9 cellular contexts compared by ENCODE assay signal in genomic region chr17:82876149-82876548, GRCh38. TPM values are rescaled to one million over a fixed set of nuclear protein-coding genes. Genes with fewer than 3 reads are reported as not detected.
DNase-seq lines count a peak whose midpoint lies in the region; ATAC-seq, FAIRE-seq and TF ChIP-seq lines count a peak whose summit lies in the region.
"Had no signal": no experiment of that assay in that cellular context is flagged by ENCODE, and none has a peak within 500 bp of the region (broad histone marks: within the 10 kb centered on the region; RNA-seq: fewer than 3 reads in every experiment).

No MANE protein-coding gene starts in this region.

- H3K9ac ChIP-seq in keratinocyte (ENCODE audit: control insufficient read depth, extremely low read depth, insufficient read depth, low read length): peak overlapping the region; percentile 95
- H3K9ac ChIP-seq in neural progenitor cell: no peak overlapping the region

- H3K27me3 ChIP-seq in keratinocyte (ENCODE audit: control insufficient read depth, extremely low read depth, insufficient read depth, low read length) (no peaks in the 10 kb centered on the region), suprapubic skin (no peaks in the 10 kb centered on the region), neural progenitor cell (no peaks in the 10 kb centered on the region)

- peak; percentile 63 for DNase-seq in DMS53 (lab: John Stamatoyannopoulos, UW)
- DNase-seq in DMS53 treated with DMSO at 0.1 percent for 48 hours (lab: John Stamatoyannopoulos, UW; ENCODE audit: unreplicated experiment): no peak
- peak; percentile 24 for DNase-seq in astrocyte of the spinal cord (ENCODE audit: low read depth, low spot score)
- peak; percentile 78 for DNase-seq in keratinocyte (ENCODE audit: low read depth, low spot score)
- no peak for DNase-seq in suprapubic skin (ENCODE audit: low spot score in 2 of 2)
- no peak for DNase-seq in natural killer cell
- DNase-seq in neural progenitor cell (ENCODE audit: low spot score): no peak
- DNase-seq in activated CD8-positive, alpha-beta memory T cell treated with anti-CD3 and anti-CD28 coated beads for 24 hours: no peak

- H4K20me1 ChIP-seq in keratinocyte (ENCODE audit: control insufficient read depth, extremely low read depth, insufficient read depth, low read length): no peaks in the 10 kb centered on the region
- peaks cover 31% of the 10 kb centered on the region for H4K20me1 ChIP-seq in neural progenitor cell (ENCODE audit: low read depth)

- peak overlapping the region; percentile 4 for H2AFZ ChIP-seq in keratinocyte (ENCODE audit: control insufficient read depth, low read length)
- no peak overlapping the region for H2AFZ ChIP-seq in neural progenitor cell (replicated peaks)

- dilution Hi-C loops in keratinocyte (cut with MboI; ENCODE audit: extremely low pct_ligation_motif_present, low sequenced_read_pairs): no loop called here

- intact Hi-C loops in natural killer cell (cut with micrococcal nuclease): no loop called here

- peaks cover 26 to 35% of the 10 kb centered on the region in 2 donors for H3K4me1 Mint-ChIP-seq in natural killer cell
- peaks cover 28% of the 10 kb centered on the region for H3K4me1 Mint-ChIP-seq in neural progenitor cell

- H3K4me3 Mint-ChIP-seq in natural killer cell: no peak overlapping the region
- no peak overlapping the region for H3K4me3 Mint-ChIP-seq in neural progenitor cell

- peaks cover 8 to 16% of the 10 kb centered on the region in 2 experiments for H3K36me3 ChIP-seq in keratinocyte (ENCODE audit: control insufficient read depth in 2 of 2, extremely low read depth in 1 of 2, insufficient read depth in 2 of 2, low read length in 2 of 2)
- H3K36me3 ChIP-seq in suprapubic skin: peaks cover 9% of the 10 kb centered on the region
- no peaks in the 10 kb centered on the region for H3K36me3 ChIP-seq in neural progenitor cell

- peak overlapping the region; percentile 100 for H3K27ac ChIP-seq in keratinocyte (ENCODE audit: control insufficient read depth, insufficient read depth, low read length)
- H3K27ac ChIP-seq in suprapubic skin: peak overlapping the region; percentile 88
- no peak overlapping the region for H3K27ac ChIP-seq in neural progenitor cell
- H3K27ac ChIP-seq: A549 had no signal

- peak overlapping the region; percentile 93 for H3K4me2 ChIP-seq in keratinocyte (ENCODE audit: control insufficient read depth, extremely low read depth, insufficient read depth, low read depth, low read length)
- H3K4me2 ChIP-seq in neural progenitor cell: no peak overlapping the region
- H3K4me2 ChIP-seq: A549 had no signal

- H3K4me3 ChIP-seq in astrocyte of the spinal cord (ENCODE audit: low read depth, low read length) (no peak overlapping the region), keratinocyte (ENCODE audit: control insufficient read depth in 2 of 3, extremely low read depth in 1 of 3, insufficient read depth in 2 of 3, low read depth in 1 of 3, low read length in 3 of 3) (peak overlapping the region in 2 of 3 experiments; percentile 44 to 55), suprapubic skin (no peak overlapping the region), neural progenitor cell (no peak overlapping the region)
- H3K4me3 ChIP-seq: A549 had no signal

- H3K9me3 Mint-ChIP-seq in natural killer cell: no peaks in the 10 kb centered on the region
- no peaks in the 10 kb centered on the region for H3K9me3 Mint-ChIP-seq in neural progenitor cell

- FAIRE-seq in keratinocyte (lab: Jason Lieb, UNC): peak; percentile 76
- FAIRE-seq: A549 had no signal

- H3K27ac Mint-ChIP-seq in natural killer cell: no peak overlapping the region
- no peak overlapping the region for H3K27ac Mint-ChIP-seq in neural progenitor cell

- ATAC-seq in natural killer cell: no peak

- no peaks in the 10 kb centered on the region for H3K9me1 ChIP-seq in keratinocyte (ENCODE audit: control insufficient read depth, extremely low read depth, insufficient read depth, low read length)

- TF ChIP-seq EP300 in suprapubic skin (IDR thresholded peaks at IDR 0.05): no peak

- no peak for TF ChIP-seq POLR2A in suprapubic skin (IDR thresholded peaks at IDR 0.05)

- H3K36me3 Mint-ChIP-seq in natural killer cell (no peaks in the 10 kb centered on the region), neural progenitor cell (peaks cover 17% of the 10 kb centered on the region)

- peaks cover 0 to 10% of the 10 kb centered on the region in 2 donors for H3K27me3 Mint-ChIP-seq in natural killer cell (ENCODE audit: low read depth in 2 of 2)
- peaks cover 6% of the 10 kb centered on the region for H3K27me3 Mint-ChIP-seq in neural progenitor cell (ENCODE audit: insufficient read depth, low read depth)

- TF ChIP-seq CTCF in astrocyte of the spinal cord (IDR thresholded peaks at IDR 0.05; ENCODE audit: low read depth, low read length) (no peak), keratinocyte (optimal IDR thresholded peaks at IDR 0.05 in 1 of 3, IDR thresholded peaks at IDR 0.05 in 1 of 3, conservative IDR thresholded peaks at IDR 0.05 in 1 of 3; ENCODE audit: extremely low read depth in 1 of 3, insufficient read depth in 2 of 3, low read length in 3 of 3) (no peak), suprapubic skin (IDR thresholded peaks at IDR 0.05) (no peak), natural killer cell (IDR thresholded peaks at IDR 0.05) (no peak), neural progenitor cell (IDR thresholded peaks at IDR 0.05) (no peak)

- H3K9me3 ChIP-seq in keratinocyte (ENCODE audit: control insufficient read depth, low read depth, low read length): no peaks in the 10 kb centered on the region
- no peaks in the 10 kb centered on the region for H3K9me3 ChIP-seq in suprapubic skin
- no peaks in the 10 kb centered on the region for H3K9me3 ChIP-seq in neural progenitor cell (ENCODE audit: low read depth)
- H3K9me3 ChIP-seq: A549 had no signal

- H3K79me2 ChIP-seq in keratinocyte (ENCODE audit: control insufficient read depth, insufficient read depth, low read length): peaks cover 31% of the 10 kb centered on the region
- H3K79me2 ChIP-seq in neural progenitor cell (ENCODE audit: low read depth): peaks cover 11% of the 10 kb centered on the region

- WGBS in suprapubic skin: 33% methylated on average over 18 of the region's 18 CpGs

- peaks cover 13% of the 10 kb centered on the region for H3F3A ChIP-seq in neural progenitor cell (ENCODE audit: low read depth)

- H3K4me1 ChIP-seq in keratinocyte (ENCODE audit: control insufficient read depth, extremely low read depth, insufficient read depth, low read length) (peaks cover 36% of the 10 kb centered on the region), suprapubic skin (peaks cover 68% of the 10 kb centered on the region), neural progenitor cell (peaks cover 16% of the 10 kb centered on the region)
- H3K4me1 ChIP-seq: A549 had no signal

- in situ Hi-C loops in astrocyte of the spinal cord (cut with HindIII; ENCODE audit: low sequenced_read_pairs): no loop called here

RNA-seq across cellular contexts. Expression of gene ZNF750, which starts 36.3 kb away (rescaled TPM):
- 1.8 to 9.6 TPM (median 5.5 TPM) in 3 replicates for polyA plus RNA-seq in keratinocyte
- 23.7 TPM for polyA plus RNA-seq in keratinocyte (2011; ENCODE audit: low read depth)
- polyA plus RNA-seq in keratinocyte (2011; cell fraction: cytosol; rRNA removed): 4.5 and 4.8 TPM in 2 replicates
- 11.0 and 12.9 TPM in 2 replicates for polyA plus RNA-seq in keratinocyte (2011; cell fraction: nucleus; rRNA removed)
- 2.3 and 43.8 TPM in 2 replicates for polyA plus RNA-seq in keratinocyte (2012; ENCODE audit: low replicate concordance)
- polyA minus RNA-seq in keratinocyte: 2.2 to 8.9 TPM (median 6.0 TPM) in 3 replicates
- 3.3 TPM for polyA minus RNA-seq in keratinocyte (2011; cell fraction: cytosol; rRNA and poly(A)+ RNA removed)
- 8.4 and 9.1 TPM in 2 replicates for polyA minus RNA-seq in keratinocyte (2011; cell fraction: nucleus; rRNA and poly(A)+ RNA removed)
- total RNA-seq in suprapubic skin (100 to 1,000 TPM; 117 to 353 (median 233) TPM), natural killer cell (not detected), neural progenitor cell (ENCODE audit: low replicate concordance) (not detected in 2 replicates)
- polyA plus RNA-seq: A549 had no signal

Comparison
In these comparisons a context has a peak if more than half of its experiments do, and no peak if none do; other contexts are left out.
1. DNase-seq: peak in DMS53 (single experiment), astrocyte of the spinal cord (single experiment) and keratinocyte (single experiment); none in DMS53 treated with DMSO at 0.1 percent for 48 hours (single experiment), suprapubic skin (0 of 2), natural killer cell (single experiment), neural progenitor cell (single experiment) and activated CD8-positive, alpha-beta memory T cell treated with anti-CD3 and anti-CD28 coated beads for 24 hours (single experiment).
2. H3K4me3 ChIP-seq: peak in keratinocyte (2 of 3); none in astrocyte of the spinal cord (single experiment), suprapubic skin (single experiment) and neural progenitor cell (single experiment).
3. RNA of gene ZNF750, which starts 36.3 kb away (total RNA-seq): 117 to 353 TPM in suprapubic skin; not detected in natural killer cell and not detected in neural progenitor cell; every median in the first group is over 100 times any median in the second.